Comparison of ENCODE assay signal across 8 cellular contexts in the genomic region with DNA sequence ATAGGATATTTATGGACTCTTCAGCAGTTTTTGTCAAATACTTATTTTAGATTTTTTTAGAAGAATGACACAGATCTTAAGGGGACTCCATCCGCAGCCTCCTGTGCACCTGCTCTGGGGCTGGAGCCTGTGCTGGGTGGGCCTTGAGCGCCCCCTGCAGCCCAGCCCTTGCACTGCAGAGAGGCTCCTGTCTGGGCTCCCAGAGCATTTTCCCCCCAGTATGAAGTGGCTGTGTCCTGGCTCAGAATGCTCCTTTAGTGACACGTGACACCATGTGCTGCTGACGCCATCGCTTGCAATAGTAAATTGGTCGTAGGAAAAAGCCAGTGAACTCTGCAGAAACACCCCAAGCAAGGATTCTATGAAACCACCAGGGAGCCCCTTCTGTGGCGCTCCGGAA.
A peak's percentile ranks its signal among the peaks of the same experiment; 100 is the strongest.
DNase-seq lines count a peak whose midpoint lies in the region; ATAC-seq and TF ChIP-seq lines count a peak whose summit lies in the region.
"Not testable (repeated sequence)": the region's sequence is repeated elsewhere in the genome, so short reads cannot be mapped to it uniquely, and the experiment has no call there.

No MANE protein-coding gene starts in this region.

- 25 to 46% (median 41%) methylated on average over 2 to 8 of the region's 8 CpGs for WGBS in adrenal gland, 4 donors

- not testable (repeated sequence) for TF ChIP-seq POLR2A in adrenal gland (IDR thresholded peaks at IDR 0.05)

- in situ Hi-C loops in GM13976 (cut with MboI; ENCODE audit: low sequenced_read_pairs, unreplicated experiment), result not testable (repeated sequence)

- not testable (repeated sequence) for H3K9me3 ChIP-seq in adrenal gland (replicated peaks in 1 of 3)

- DNase-seq in AG09309 (ENCODE audit: low read depth); adrenal gland; left lobe of liver (ENCODE audit: low spot score): not testable (repeated sequence)
- DNase-seq in GM13976 (ENCODE audit: low spot score), result peak; percentile 25
- DNase-seq in NCI-H1417 (lab: John Stamatoyannopoulos, UW), result peak; percentile 15 to 53 (median 19)
- peak in 4 of 5 donors; percentile 43 to 72 (median 46) for DNase-seq in T-helper 1 cell
- peak; percentile 79 for DNase-seq in activated CD8-positive, alpha-beta memory T cell treated with anti-CD3 and anti-CD28 coated beads for 24 hours
- peak; percentile 59 to 73 for DNase-seq in stimulated activated CD4-positive, alpha-beta T cell treated with anti-CD3 and anti-CD28 coated beads, Interleukin-2, amount 100 ng/mL, for 24 hours

- H3K4me3 ChIP-seq in AG09309 (ENCODE audit: control insufficient read depth, low read depth, low read length); adrenal gland: not testable (repeated sequence)

- not testable (repeated sequence) for H3K27me3 ChIP-seq in adrenal gland

- peak; percentile 43 for ATAC-seq in left lobe of liver

- TF ChIP-seq CTCF in AG09309 (IDR thresholded peaks at IDR 0.05; ENCODE audit: control insufficient read depth, insufficient read depth, low read depth, low read length, missing control alignments) (peak; percentile 30), GM13976 (IDR thresholded peaks at IDR 0.05; ENCODE audit: borderline replicate concordance, control extremely low read depth, extremely low read depth, insufficient read depth, missing control alignments) (peak; percentile 47), adrenal gland (IDR thresholded peaks at IDR 0.05) (peak in 4 of 6 experiments; percentile 21 to 45 (median 34))

- H3K27ac ChIP-seq in adrenal gland, result not testable (repeated sequence)

- intact Hi-C loops in adrenal gland (cut with DNase I), result not testable (repeated sequence)

- H3K4me1 ChIP-seq in adrenal gland (replicated peaks in 1 of 2), result not testable (repeated sequence)

- not testable (repeated sequence) for H3K36me3 ChIP-seq in adrenal gland (replicated peaks in 1 of 2)
